1 cellular context compared by ENCODE assay signal in the genomic region with DNA sequence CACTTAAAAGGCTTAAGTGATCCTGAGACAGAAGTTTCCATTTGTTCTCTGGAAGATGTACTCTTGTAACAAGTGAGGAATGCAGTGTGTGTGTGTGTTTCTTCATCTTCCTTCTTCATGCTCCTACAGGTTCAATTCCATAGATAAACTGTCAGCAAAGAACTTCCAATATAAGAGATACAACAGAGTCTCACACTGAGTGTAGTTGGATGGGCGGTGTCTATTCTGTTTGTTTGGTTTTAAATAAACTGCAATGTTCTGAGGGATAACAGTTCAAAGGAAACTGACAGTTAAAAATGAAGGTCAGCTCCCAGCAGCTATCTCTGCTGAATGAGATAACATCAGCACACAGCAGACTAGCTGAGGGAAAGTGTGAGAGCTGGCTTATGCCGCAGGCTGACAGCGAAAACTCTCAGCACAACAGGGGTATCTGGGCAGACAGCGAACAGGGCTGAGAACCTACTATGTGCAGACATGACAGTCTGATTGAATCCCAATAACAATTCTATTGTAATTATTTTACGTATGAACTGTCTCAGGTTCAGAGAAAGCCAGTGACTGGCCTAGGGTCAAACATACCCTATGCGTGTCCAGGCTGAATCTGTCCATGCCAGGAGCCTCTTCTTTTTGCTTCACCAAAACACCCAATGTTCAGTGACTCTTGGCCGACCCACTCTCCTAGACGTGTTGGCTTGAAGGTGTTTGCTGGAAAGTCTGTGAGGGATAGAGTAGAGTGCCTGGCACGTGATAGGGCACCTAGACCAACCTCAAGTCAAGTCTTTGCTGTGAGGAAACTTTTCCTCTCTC.
A peak's percentile ranks its signal among the peaks of the same experiment; 100 is the strongest.
TF ChIP-seq lines count a peak whose summit lies in the region.

No MANE protein-coding gene starts in this region.

TF ChIP-seq in HepG2, 621 proteins besides CTCF, POLR2A, EP300 and RAD21 (continued from another document and continues in another):
- TF ChIP-seq, protein P1, sequence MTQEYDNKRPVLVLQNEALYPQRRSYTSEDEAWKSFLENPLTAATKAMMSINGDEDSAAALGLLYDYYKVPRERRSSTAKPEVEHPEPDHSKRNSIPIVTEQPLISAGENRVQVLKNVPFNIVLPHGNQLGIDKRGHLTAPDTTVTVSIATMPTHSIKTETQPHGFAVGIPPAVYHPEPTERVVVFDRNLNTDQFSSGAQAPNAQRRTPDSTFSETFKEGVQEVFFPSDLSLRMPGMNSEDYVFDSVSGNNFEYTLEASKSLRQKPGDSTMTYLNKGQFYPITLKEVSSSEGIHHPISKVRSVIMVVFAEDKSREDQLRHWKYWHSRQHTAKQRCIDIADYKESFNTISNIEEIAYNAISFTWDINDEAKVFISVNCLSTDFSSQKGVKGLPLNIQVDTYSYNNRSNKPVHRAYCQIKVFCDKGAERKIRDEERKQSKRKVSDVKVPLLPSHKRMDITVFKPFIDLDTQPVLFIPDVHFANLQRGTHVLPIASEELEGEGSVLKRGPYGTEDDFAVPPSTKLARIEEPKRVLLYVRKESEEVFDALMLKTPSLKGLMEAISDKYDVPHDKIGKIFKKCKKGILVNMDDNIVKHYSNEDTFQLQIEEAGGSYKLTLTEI (CRISPR knock-in tag; conservative IDR thresholded peaks at IDR 0.05), result no peak
- TF ChIP-seq HOXA7 (CRISPR knock-in tag; IDR thresholded peaks at IDR 0.05) (no peak), MBNL3 (CRISPR knock-in tag; conservative IDR thresholded peaks at IDR 0.05) (no peak), JUNB (CRISPR knock-in tag; IDR thresholded peaks at IDR 0.05; ENCODE audit: borderline replicate concordance) (no peak), ZFYVE20 (CRISPR knock-in tag; IDR thresholded peaks at IDR 0.05; ENCODE audit: borderline replicate concordance, low read depth) (no peak), SAP130 (CRISPR knock-in tag; IDR thresholded peaks at IDR 0.05; ENCODE audit: low read depth) (peak; percentile 24; the same call in 1 of the 2 replicates), TRIM24 (CRISPR knock-in tag; IDR thresholded peaks at IDR 0.05) (no peak), ZNF670 (CRISPR knock-in tag; IDR thresholded peaks at IDR 0.05; ENCODE audit: borderline replicate concordance) (no peak), ZNF251 (CRISPR knock-in tag; IDR thresholded peaks at IDR 0.05) (no peak), KDM5B (CRISPR knock-in tag; IDR thresholded peaks at IDR 0.05; ENCODE audit: borderline replicate concordance) (no peak), ZNF343 (CRISPR knock-in tag; IDR thresholded peaks at IDR 0.05) (no peak), ZMYM2 (CRISPR knock-in tag; IDR thresholded peaks at IDR 0.05) (no peak), GTF2F1 (IDR thresholded peaks at IDR 0.05; ENCODE audit: low read length) (no peak), NBN (conservative IDR thresholded peaks at IDR 0.05) (no peak), RORA (CRISPR knock-in tag; IDR thresholded peaks at IDR 0.05) (no peak), ZNF550 (CRISPR knock-in tag; IDR thresholded peaks at IDR 0.05; ENCODE audit: borderline replicate concordance) (no peak), POLR2AphosphoS2 (IDR thresholded peaks at IDR 0.05; ENCODE audit: low read depth, low read length) (no peak), MEIS2 (CRISPR knock-in tag; IDR thresholded peaks at IDR 0.05) (no peak), ERF (CRISPR knock-in tag; IDR thresholded peaks at IDR 0.05) (no peak), ATM (IDR thresholded peaks at IDR 0.05; ENCODE audit: borderline replicate concordance) (no peak), ZNF644 (CRISPR knock-in tag; IDR thresholded peaks at IDR 0.05; ENCODE audit: low read depth) (no peak), ZNF776 (CRISPR knock-in tag; IDR thresholded peaks at IDR 0.05) (no peak), ZNF383 (CRISPR knock-in tag; IDR thresholded peaks at IDR 0.05; ENCODE audit: borderline replicate concordance) (no peak), SP2 (CRISPR knock-in tag; IDR thresholded peaks at IDR 0.05) (no peak), SP5 (CRISPR knock-in tag; IDR thresholded peaks at IDR 0.05; ENCODE audit: borderline replicate concordance, low read depth) (peak; percentile 84; the same call in 1 of the 2 replicates), HMG20B (CRISPR knock-in tag; conservative IDR thresholded peaks at IDR 0.05) (peak; percentile 39; the same call in 1 of the 2 replicates), SRF (IDR thresholded peaks at IDR 0.05; ENCODE audit: low read depth, low read length) (no peak), FOXA1 (IDR thresholded peaks at IDR 0.05) (no peak), FOXA1 (CRISPR knock-in tag; IDR thresholded peaks at IDR 0.05) (peak; percentile 54), GATAD2A (CRISPR knock-in tag; IDR thresholded peaks at IDR 0.05) (peak; percentile 59; the same call in 1 of the 2 replicates), MIXL1 (CRISPR knock-in tag; IDR thresholded peaks at IDR 0.05) (no peak), EEA1 (CRISPR knock-in tag; IDR thresholded peaks at IDR 0.05; ENCODE audit: borderline replicate concordance) (no peak), ZFP37 (CRISPR knock-in tag; IDR thresholded peaks at IDR 0.05; ENCODE audit: borderline replicate concordance) (no peak), ZNF746 (CRISPR knock-in tag; IDR thresholded peaks at IDR 0.05) (no peak), JUN (CRISPR knock-in tag; IDR thresholded peaks at IDR 0.05) (no peak), ZNF225 (CRISPR knock-in tag; IDR thresholded peaks at IDR 0.05) (no peak), RFXANK (CRISPR knock-in tag; IDR thresholded peaks at IDR 0.05) (no peak)
- TF ChIP-seq, protein P2, sequence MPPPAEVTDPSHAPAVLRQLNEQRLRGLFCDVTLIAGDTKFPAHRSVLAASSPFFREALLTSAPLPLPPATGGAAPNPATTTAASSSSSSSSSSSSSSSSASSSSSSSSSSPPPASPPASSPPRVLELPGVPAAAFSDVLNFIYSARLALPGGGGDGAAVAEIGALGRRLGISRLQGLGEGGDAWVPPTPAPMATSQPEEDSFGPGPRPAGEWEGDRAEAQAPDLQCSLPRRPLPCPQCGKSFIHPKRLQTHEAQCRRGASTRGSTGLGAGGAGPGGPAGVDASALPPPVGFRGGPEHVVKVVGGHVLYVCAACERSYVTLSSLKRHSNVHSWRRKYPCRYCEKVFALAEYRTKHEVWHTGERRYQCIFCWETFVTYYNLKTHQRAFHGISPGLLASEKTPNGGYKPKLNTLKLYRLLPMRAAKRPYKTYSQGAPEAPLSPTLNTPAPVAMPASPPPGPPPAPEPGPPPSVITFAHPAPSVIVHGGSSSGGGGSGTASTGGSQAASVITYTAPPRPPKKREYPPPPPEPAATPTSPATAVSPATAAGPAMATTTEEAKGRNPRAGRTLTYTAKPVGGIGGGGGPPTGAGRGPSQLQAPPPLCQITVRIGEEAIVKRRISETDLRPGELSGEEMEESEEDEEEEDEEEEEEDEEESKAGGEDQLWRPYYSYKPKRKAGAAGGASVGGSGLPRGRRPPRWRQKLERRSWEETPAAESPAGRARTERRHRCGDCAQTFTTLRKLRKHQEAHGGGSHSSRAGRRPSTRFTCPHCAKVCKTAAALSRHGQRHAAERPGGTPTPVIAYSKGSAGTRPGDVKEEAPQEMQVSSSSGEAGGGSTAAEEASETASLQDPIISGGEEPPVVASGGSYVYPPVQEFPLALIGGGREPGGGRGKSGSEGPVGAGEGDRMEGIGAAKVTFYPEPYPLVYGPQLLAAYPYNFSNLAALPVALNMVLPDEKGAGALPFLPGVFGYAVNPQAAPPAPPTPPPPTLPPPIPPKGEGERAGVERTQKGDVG (CRISPR knock-in tag; IDR thresholded peaks at IDR 0.05; ENCODE audit: borderline replicate concordance), result no peak
- TF ChIP-seq, protein P3, sequence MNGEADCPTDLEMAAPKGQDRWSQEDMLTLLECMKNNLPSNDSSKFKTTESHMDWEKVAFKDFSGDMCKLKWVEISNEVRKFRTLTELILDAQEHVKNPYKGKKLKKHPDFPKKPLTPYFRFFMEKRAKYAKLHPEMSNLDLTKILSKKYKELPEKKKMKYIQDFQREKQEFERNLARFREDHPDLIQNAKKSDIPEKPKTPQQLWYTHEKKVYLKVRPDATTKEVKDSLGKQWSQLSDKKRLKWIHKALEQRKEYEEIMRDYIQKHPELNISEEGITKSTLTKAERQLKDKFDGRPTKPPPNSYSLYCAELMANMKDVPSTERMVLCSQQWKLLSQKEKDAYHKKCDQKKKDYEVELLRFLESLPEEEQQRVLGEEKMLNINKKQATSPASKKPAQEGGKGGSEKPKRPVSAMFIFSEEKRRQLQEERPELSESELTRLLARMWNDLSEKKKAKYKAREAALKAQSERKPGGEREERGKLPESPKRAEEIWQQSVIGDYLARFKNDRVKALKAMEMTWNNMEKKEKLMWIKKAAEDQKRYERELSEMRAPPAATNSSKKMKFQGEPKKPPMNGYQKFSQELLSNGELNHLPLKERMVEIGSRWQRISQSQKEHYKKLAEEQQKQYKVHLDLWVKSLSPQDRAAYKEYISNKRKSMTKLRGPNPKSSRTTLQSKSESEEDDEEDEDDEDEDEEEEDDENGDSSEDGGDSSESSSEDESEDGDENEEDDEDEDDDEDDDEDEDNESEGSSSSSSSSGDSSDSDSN (CRISPR knock-in tag; IDR thresholded peaks at IDR 0.05), result no peak
- TF ChIP-seq, protein P4, sequence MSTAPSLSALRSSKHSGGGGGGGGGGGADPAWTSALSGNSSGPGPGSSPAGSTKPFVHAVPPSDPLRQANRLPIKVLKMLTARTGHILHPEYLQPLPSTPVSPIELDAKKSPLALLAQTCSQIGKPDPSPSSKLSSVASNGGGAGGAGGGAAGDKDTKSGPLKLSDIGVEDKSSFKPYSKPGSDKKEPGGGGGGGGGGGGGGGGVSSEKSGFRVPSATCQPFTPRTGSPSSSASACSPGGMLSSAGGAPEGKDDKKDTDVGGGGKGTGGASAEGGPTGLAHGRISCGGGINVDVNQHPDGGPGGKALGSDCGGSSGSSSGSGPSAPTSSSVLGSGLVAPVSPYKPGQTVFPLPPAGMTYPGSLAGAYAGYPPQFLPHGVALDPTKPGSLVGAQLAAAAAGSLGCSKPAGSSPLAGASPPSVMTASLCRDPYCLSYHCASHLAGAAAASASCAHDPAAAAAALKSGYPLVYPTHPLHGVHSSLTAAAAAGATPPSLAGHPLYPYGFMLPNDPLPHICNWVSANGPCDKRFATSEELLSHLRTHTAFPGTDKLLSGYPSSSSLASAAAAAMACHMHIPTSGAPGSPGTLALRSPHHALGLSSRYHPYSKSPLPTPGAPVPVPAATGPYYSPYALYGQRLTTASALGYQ (CRISPR knock-in tag; IDR thresholded peaks at IDR 0.05), result no peak
- TF ChIP-seq, protein P5, sequence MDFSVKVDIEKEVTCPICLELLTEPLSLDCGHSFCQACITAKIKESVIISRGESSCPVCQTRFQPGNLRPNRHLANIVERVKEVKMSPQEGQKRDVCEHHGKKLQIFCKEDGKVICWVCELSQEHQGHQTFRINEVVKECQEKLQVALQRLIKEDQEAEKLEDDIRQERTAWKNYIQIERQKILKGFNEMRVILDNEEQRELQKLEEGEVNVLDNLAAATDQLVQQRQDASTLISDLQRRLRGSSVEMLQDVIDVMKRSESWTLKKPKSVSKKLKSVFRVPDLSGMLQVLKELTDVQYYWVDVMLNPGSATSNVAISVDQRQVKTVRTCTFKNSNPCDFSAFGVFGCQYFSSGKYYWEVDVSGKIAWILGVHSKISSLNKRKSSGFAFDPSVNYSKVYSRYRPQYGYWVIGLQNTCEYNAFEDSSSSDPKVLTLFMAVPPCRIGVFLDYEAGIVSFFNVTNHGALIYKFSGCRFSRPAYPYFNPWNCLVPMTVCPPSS (IDR thresholded peaks at IDR 0.05), result no peak
- TF ChIP-seq, protein P6, sequence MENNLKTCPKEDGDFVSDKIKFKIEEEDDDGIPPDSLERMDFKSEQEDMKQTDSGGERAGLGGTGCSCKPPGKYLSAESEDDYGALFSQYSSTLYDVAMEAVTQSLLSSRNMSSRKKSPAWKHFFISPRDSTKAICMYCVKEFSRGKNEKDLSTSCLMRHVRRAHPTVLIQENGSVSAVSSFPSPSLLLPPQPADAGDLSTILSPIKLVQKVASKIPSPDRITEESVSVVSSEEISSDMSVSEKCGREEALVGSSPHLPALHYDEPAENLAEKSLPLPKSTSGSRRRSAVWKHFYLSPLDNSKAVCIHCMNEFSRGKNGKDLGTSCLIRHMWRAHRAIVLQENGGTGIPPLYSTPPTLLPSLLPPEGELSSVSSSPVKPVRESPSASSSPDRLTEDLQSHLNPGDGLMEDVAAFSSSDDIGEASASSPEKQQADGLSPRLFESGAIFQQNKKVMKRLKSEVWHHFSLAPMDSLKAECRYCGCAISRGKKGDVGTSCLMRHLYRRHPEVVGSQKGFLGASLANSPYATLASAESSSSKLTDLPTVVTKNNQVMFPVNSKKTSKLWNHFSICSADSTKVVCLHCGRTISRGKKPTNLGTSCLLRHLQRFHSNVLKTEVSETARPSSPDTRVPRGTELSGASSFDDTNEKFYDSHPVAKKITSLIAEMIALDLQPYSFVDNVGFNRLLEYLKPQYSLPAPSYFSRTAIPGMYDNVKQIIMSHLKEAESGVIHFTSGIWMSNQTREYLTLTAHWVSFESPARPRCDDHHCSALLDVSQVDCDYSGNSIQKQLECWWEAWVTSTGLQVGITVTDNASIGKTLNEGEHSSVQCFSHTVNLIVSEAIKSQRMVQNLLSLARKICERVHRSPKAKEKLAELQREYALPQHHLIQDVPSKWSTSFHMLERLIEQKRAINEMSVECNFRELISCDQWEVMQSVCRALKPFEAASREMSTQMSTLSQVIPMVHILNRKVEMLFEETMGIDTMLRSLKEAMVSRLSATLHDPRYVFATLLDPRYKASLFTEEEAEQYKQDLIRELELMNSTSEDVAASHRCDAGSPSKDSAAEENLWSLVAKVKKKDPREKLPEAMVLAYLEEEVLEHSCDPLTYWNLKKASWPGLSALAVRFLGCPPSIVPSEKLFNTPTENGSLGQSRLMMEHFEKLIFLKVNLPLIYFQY (CRISPR knock-in tag; IDR thresholded peaks at IDR 0.05; ENCODE audit: borderline replicate concordance), result no peak
- TF ChIP-seq, protein P7, sequence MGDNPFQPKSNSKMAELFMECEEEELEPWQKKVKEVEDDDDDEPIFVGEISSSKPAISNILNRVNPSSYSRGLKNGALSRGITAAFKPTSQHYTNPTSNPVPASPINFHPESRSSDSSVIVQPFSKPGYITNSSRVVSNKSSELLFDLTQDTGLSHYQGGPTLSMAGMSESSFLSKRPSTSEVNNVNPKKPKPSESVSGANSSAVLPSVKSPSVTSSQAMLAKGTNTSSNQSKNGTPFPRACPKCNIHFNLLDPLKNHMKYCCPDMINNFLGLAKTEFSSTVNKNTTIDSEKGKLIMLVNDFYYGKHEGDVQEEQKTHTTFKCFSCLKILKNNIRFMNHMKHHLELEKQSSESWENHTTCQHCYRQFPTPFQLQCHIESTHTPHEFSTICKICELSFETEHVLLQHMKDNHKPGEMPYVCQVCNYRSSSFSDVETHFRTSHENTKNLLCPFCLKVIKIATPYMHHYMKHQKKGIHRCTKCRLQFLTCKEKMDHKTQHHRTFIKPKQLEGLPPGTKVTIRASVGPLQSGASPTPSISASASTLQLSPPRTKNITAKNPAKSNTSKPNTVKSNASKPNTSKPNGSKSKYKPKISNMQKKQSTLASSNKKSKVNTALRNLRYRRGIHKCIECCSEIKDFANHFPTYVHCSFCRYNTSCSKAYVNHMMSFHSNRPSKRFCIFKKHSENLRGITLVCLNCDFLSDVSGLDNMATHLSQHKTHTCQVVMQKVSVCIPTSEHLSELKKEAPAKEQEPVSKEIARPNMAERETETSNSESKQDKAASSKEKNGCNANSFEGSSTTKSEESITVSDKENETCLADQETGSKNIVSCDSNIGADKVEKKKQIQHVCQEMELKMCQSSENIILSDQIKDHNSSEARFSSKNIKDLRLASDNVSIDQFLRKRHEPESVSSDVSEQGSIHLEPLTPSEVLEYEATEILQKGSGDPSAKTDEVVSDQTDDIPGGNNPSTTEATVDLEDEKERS (CRISPR knock-in tag; IDR thresholded peaks at IDR 0.05), result no peak
- TF ChIP-seq, protein P8, sequence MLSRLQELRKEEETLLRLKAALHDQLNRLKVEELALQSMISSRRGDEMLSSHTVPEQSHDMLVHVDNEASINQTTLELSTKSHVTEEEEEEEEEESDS (CRISPR knock-in tag; IDR thresholded peaks at IDR 0.05; ENCODE audit: borderline replicate concordance), result no peak
